24 cellular contexts compared by ENCODE assay signal in the genomic region with DNA sequence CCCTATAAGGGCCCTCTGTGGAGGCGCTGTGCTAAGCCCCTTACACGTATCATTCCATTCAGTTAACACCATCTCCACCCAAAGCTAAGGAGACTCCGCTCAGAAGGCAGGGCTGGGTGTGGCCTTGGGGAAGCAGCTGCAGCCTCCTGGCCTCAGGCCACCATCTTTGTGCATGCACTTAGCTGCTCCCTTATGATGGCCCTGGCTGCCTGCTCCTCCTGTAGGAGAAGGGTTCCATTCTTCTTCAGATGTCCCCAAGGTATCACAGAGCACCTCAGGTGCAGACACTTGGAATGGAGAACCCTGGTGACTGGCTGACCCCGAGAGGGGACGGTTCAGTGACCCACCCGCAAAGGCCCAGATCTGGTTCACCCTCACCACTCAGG. TPM values are rescaled to one million over a fixed set of nuclear protein-coding genes. Genes with fewer than 3 reads are reported as not detected.
"Had no signal": no experiment of that assay in that cellular context is flagged by ENCODE, and none has a peak within 500 bp of the region (broad histone marks: within the 10 kb centered on the region; RNA-seq: fewer than 3 reads in every experiment).

No MANE protein-coding gene starts in this region.

- H3K36me3 ChIP-seq: left lung, tibial nerve had no signal

- H3K9me3 Mint-ChIP-seq: activated B cell treated with CpG ODN at 0.5 μM for 24 hours; activated CD4-positive, alpha-beta memory T cell treated with anti-CD3 and anti-CD28 coated beads for 36 hours; activated naive CD8-positive, alpha-beta T cell treated with anti-CD3 and anti-CD28 coated beads, Interleukin-2, amount 50 U/mL, for 24 hours; activated T-helper 1 cell treated with anti-CD3 and anti-CD28 coated beads, Interleukin-12 subunit alpha, Interleukin-12 subunit beta, Interleukin-2, Interleukin-4 antibody, amounts not matched to agents 30 ng/mL and 10 ng/mL and 1 ng/mL, durations not matched to agents 14 hours and 24 hours and 36 hours; brain; dendritic cell treated with granulocyte-macrophage colony-stimulating factor and Interleukin-4, amounts not matched to agents 40 ng/mL and 50 ng/mL, for 4 days; effector memory CD8-positive, alpha-beta T cell had no signal

- H3K9me3 ChIP-seq: esophagus muscularis mucosa, left lung, sigmoid colon, spleen, tibial nerve had no signal

- H3K27me3 ChIP-seq: esophagus muscularis mucosa, left lung, sigmoid colon, spleen, tibial nerve had no signal

- H3K4me1 Mint-ChIP-seq: activated B cell treated with CpG ODN at 0.5 μM for 24 hours; activated naive CD8-positive, alpha-beta T cell treated with anti-CD3 and anti-CD28 coated beads, Interleukin-2, amount 50 U/mL, for 24 hours had no signal

- H3K4me1 ChIP-seq: left lung, sigmoid colon, tibial nerve had no signal

- H3K4me3 ChIP-seq: esophagus muscularis mucosa, left lung, sigmoid colon, spleen, tibial nerve had no signal

- ATAC-seq: activated CD8-positive, alpha-beta memory T cell treated with anti-CD3 and anti-CD28 coated beads, Interleukin-2, amount 10 ng/mL, durations not matched to agents 7 days and 5 days; activated naive CD8-positive, alpha-beta T cell treated with anti-CD3 and anti-CD28 coated beads, Interleukin-2, amount 50 U/mL, for 24 hours; effector memory CD8-positive, alpha-beta T cell; left lung; stimulated activated naive CD8-positive, alpha-beta T cell treated with anti-CD3 and anti-CD28 coated beads, Interleukin-15, Interleukin-2, amounts not matched to agents 100 U/mL and 50 U/mL, for 24 hours; T-helper 17 cell had no signal

- H3K36me3 Mint-ChIP-seq: activated CD4-positive, alpha-beta memory T cell treated with anti-CD3 and anti-CD28 coated beads for 36 hours; activated CD8-positive, alpha-beta memory T cell treated with anti-CD3 and anti-CD28 coated beads, Interleukin-2, amount 10 ng/mL, durations not matched to agents 7 days and 5 days; brain had no signal

- H3K4me3 Mint-ChIP-seq: activated B cell treated with CpG ODN at 0.5 μM for 24 hours; activated CD4-positive, alpha-beta memory T cell treated with anti-CD3 and anti-CD28 coated beads for 36 hours; activated CD8-positive, alpha-beta memory T cell treated with anti-CD3 and anti-CD28 coated beads, Interleukin-2, amount 10 ng/mL, durations not matched to agents 7 days and 5 days; activated naive CD8-positive, alpha-beta T cell treated with anti-CD3 and anti-CD28 coated beads, Interleukin-2, amount 50 U/mL, for 24 hours; activated T-helper 1 cell treated with anti-CD3 and anti-CD28 coated beads, Interleukin-12 subunit alpha, Interleukin-12 subunit beta, Interleukin-2, Interleukin-4 antibody, amounts not matched to agents 30 ng/mL and 10 ng/mL and 1 ng/mL, durations not matched to agents 14 hours and 24 hours and 36 hours; brain; dendritic cell treated with granulocyte-macrophage colony-stimulating factor and Interleukin-4, amounts not matched to agents 40 ng/mL and 50 ng/mL, for 4 days; effector memory CD8-positive, alpha-beta T cell; T-helper 17 cell had no signal

- FAIRE-seq: urothelium cell line had no signal

- H3K27ac ChIP-seq: esophagus muscularis mucosa, left lung, sigmoid colon, spleen, tibial nerve had no signal

- DNase-seq: activated B cell treated with CpG ODN at 0.5 μM for 24 hours; activated CD4-positive, alpha-beta memory T cell treated with anti-CD3 and anti-CD28 coated beads for 36 hours; activated CD4-positive, alpha-beta T cell treated with anti-CD3 and anti-CD28 coated beads for 4 hours; activated CD8-positive, alpha-beta memory T cell treated with anti-CD3 and anti-CD28 coated beads, Interleukin-2, amount 10 ng/mL, durations not matched to agents 7 days and 5 days; activated gamma-delta T cell; activated naive CD4-positive, alpha-beta T cell treated with anti-CD3 and anti-CD28 coated beads, Interleukin-2, amount 50 U/mL, for 16 hours; activated naive CD8-positive, alpha-beta T cell treated with anti-CD3 and anti-CD28 coated beads, Interleukin-2, amount 50 U/mL, for 24 hours; aorta; caudate nucleus; effector memory CD8-positive, alpha-beta T cell; occipital lobe; sigmoid colon; spleen; stimulated activated CD4-positive, alpha-beta T cell treated with anti-CD3 and anti-CD28 coated beads, Interleukin-4, amount 100 ng/mL, for 4 hours; stimulated activated naive CD8-positive, alpha-beta T cell treated with anti-CD3 and anti-CD28 coated beads, Interleukin-15, Interleukin-2, amounts not matched to agents 100 U/mL and 50 U/mL, for 24 hours; T-helper 17 cell had no signal

- H3K27ac Mint-ChIP-seq: activated B cell treated with CpG ODN at 0.5 μM for 24 hours; activated CD4-positive, alpha-beta memory T cell treated with anti-CD3 and anti-CD28 coated beads for 36 hours; activated CD8-positive, alpha-beta memory T cell treated with anti-CD3 and anti-CD28 coated beads, Interleukin-2, amount 10 ng/mL, durations not matched to agents 7 days and 5 days; activated naive CD8-positive, alpha-beta T cell treated with anti-CD3 and anti-CD28 coated beads, Interleukin-2, amount 50 U/mL, for 24 hours; activated T-helper 1 cell treated with anti-CD3 and anti-CD28 coated beads, Interleukin-12 subunit alpha, Interleukin-12 subunit beta, Interleukin-2, Interleukin-4 antibody, amounts not matched to agents 30 ng/mL and 10 ng/mL and 1 ng/mL, durations not matched to agents 14 hours and 24 hours and 36 hours; dendritic cell treated with granulocyte-macrophage colony-stimulating factor and Interleukin-4, amounts not matched to agents 40 ng/mL and 50 ng/mL, for 4 days; effector memory CD8-positive, alpha-beta T cell; T-helper 17 cell had no signal

- H3K27me3 Mint-ChIP-seq: activated B cell treated with CpG ODN at 0.5 μM for 24 hours; activated CD4-positive, alpha-beta memory T cell treated with anti-CD3 and anti-CD28 coated beads for 36 hours; activated CD8-positive, alpha-beta memory T cell treated with anti-CD3 and anti-CD28 coated beads, Interleukin-2, amount 10 ng/mL, durations not matched to agents 7 days and 5 days; activated naive CD8-positive, alpha-beta T cell treated with anti-CD3 and anti-CD28 coated beads, Interleukin-2, amount 50 U/mL, for 24 hours; brain; dendritic cell treated with granulocyte-macrophage colony-stimulating factor and Interleukin-4, amounts not matched to agents 40 ng/mL and 50 ng/mL, for 4 days; effector memory CD8-positive, alpha-beta T cell; T-helper 17 cell had no signal

RNA-seq across cellular contexts. Expression of gene GPAT2, which starts 9.6 kb away (rescaled TPM):
- polyA plus RNA-seq: neural cell had no signal
